ENCODE assay signal across 8 cellular contexts in the genomic region with DNA sequence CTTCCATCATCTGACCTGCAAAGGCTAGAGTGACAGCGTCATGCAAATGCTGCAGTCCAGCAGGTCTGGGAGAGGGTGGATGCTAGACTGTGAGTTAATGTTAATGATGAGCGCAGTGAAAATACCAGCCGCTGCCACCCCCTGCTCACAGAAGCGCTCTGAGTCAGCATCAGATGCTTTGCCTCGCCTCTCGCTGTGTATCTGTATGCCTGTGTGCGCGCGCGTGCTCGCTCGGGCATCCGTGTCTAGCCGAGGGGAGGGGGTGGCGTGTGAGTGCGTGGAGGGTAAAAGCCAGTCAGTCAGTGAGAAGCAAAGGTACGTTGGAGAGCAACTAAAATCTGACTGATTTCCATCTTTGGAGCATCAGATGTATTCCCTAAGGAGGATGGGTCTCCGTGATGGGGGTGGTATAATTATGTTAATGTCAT.
DNase-seq lines count a peak whose midpoint lies in the region; TF ChIP-seq lines count a peak whose summit lies in the region.

No MANE protein-coding gene starts in this region.

- no peak overlapping the region for H2AK5ac ChIP-seq in mesenchymal stem cell (ENCODE audit: low read length, severe bottlenecking)

- H3K4me1 ChIP-seq in mesenchymal stem cell (ENCODE audit: control insufficient read depth, insufficient read depth, low read depth, low read length) (peaks cover 5% of the 10 kb centered on the region), uterus (no peaks in the 10 kb centered on the region)

- no peak for TF ChIP-seq CTCF in uterus (IDR thresholded peaks at IDR 0.05)

- no peak overlapping the region for H2BK12ac ChIP-seq in mesenchymal stem cell (ENCODE audit: low read length in 2 of 2)

- no peak overlapping the region for H3K18ac ChIP-seq in mesenchymal stem cell (ENCODE audit: low read depth in 1 of 2, low read length in 2 of 2)

- TF ChIP-seq POLR2A in uterus (IDR thresholded peaks at IDR 0.05) = peak; percentile 25 to 50

- H3K9me3 ChIP-seq in mesenchymal stem cell (ENCODE audit: control insufficient read depth, low read length) (no peaks in the 10 kb centered on the region), uterus (no peaks in the 10 kb centered on the region)

- no peak overlapping the region for H3K14ac ChIP-seq in mesenchymal stem cell (ENCODE audit: low read length in 2 of 2)

- intact Hi-C loops in uterus (cut with DNase I; ENCODE audit: low total_unique reads) = no loop called here

- H3K9ac ChIP-seq in mesenchymal stem cell (ENCODE audit: low read length) = peak overlapping the region; percentile 94

- DNase-seq in DMS53 treated with DMSO at 0.1 percent for 48 hours (lab: John Stamatoyannopoulos, UW; ENCODE audit: unreplicated experiment) = peak; percentile 55
- peak; percentile 53 for DNase-seq in NCI-H748 (lab: John Stamatoyannopoulos, UW; ENCODE audit: unreplicated experiment)
- peak; percentile 30 for DNase-seq in epidermal melanocyte (ENCODE audit: insufficient read length, low spot score)
- DNase-seq in mesenchymal stem cell = peak; percentile 73
- peak; percentile 74 to 84 for DNase-seq in uterus
- no peak for DNase-seq in stimulated activated CD4-positive, alpha-beta T cell treated with anti-CD3 and anti-CD28 coated beads, Interleukin-4, amount 100 ng/mL, for 24 hours
- DNase-seq in 8988T = no peak
- DNase-seq in NCI-H2171 treated with DMSO at 0.1 percent for 48 hours (lab: John Stamatoyannopoulos, UW) = no peak

- H3K4me3 ChIP-seq in mesenchymal stem cell (ENCODE audit: insufficient read depth in 1 of 2, low read depth in 1 of 2, low read length in 2 of 2) (peak overlapping the region in 1 of 2 experiments; percentile 84), uterus (peak overlapping the region; percentile 32 to 43)

- H2BK120ac ChIP-seq in mesenchymal stem cell (ENCODE audit: low read depth, low read length) = no peak overlapping the region

- H3K79me1 ChIP-seq in mesenchymal stem cell (replicated peaks; ENCODE audit: low read length, poor library complexity, severe bottlenecking) = no peaks in the 10 kb centered on the region

- H3K36me3 ChIP-seq in mesenchymal stem cell (ENCODE audit: control insufficient read depth in 1 of 2, insufficient read depth in 2 of 2, low read depth in 1 of 2, low read length in 2 of 2) (no peaks in the 10 kb centered on the region), uterus (no peaks in the 10 kb centered on the region)

- H2BK15ac ChIP-seq in mesenchymal stem cell (ENCODE audit: low read depth, poor library complexity, severe bottlenecking) = no peak overlapping the region

- H2AFZ ChIP-seq in mesenchymal stem cell (ENCODE audit: low read depth, low read length) = no peak overlapping the region

- no peak overlapping the region for H3K4ac ChIP-seq in mesenchymal stem cell (ENCODE audit: low read depth in 1 of 2, low read length in 2 of 2)

- H3K27me3 ChIP-seq in mesenchymal stem cell (ENCODE audit: control insufficient read depth in 1 of 2, insufficient read depth in 1 of 2, low read length in 2 of 2) = no peaks in the 10 kb centered on the region
- no peaks in the 10 kb centered on the region for H3K27me3 ChIP-seq in uterus

- no peak overlapping the region for H4K91ac ChIP-seq in mesenchymal stem cell (ENCODE audit: low read length)

- H3K4me2 ChIP-seq in mesenchymal stem cell (ENCODE audit: low read length, poor library complexity, severe bottlenecking) = peak overlapping the region; percentile 48

- H4K8ac ChIP-seq in mesenchymal stem cell (ENCODE audit: low read length) = peak overlapping the region; percentile 75

- 4% methylated on average over 18 of the region's 18 CpGs for WGBS in mesenchymal stem cell

- H2BK5ac ChIP-seq in mesenchymal stem cell (ENCODE audit: low read depth, low read length, poor library complexity, severe bottlenecking) = no peak overlapping the region

- no peak overlapping the region for H3K23ac ChIP-seq in mesenchymal stem cell (ENCODE audit: low read length in 2 of 2)

- H3K27ac ChIP-seq in mesenchymal stem cell (ENCODE audit: low read length, poor library complexity, severe bottlenecking) (peak overlapping the region; percentile 80), uterus (peak overlapping the region; percentile 85 to 88)

Comparison
In these comparisons a context has a peak if more than half of its experiments do, and no peak if none do; other contexts are left out.
1. DNase-seq: peak in DMS53 treated with DMSO at 0.1 percent for 48 hours (single experiment), NCI-H748 (single experiment), epidermal melanocyte (single experiment), mesenchymal stem cell (single experiment) and uterus (2 of 2); none in stimulated activated CD4-positive, alpha-beta T cell treated with anti-CD3 and anti-CD28 coated beads, Interleukin-4, amount 100 ng/mL, for 24 hours (single experiment), 8988T (single experiment) and NCI-H2171 treated with DMSO at 0.1 percent for 48 hours (single experiment).